In the genomic region with DNA sequence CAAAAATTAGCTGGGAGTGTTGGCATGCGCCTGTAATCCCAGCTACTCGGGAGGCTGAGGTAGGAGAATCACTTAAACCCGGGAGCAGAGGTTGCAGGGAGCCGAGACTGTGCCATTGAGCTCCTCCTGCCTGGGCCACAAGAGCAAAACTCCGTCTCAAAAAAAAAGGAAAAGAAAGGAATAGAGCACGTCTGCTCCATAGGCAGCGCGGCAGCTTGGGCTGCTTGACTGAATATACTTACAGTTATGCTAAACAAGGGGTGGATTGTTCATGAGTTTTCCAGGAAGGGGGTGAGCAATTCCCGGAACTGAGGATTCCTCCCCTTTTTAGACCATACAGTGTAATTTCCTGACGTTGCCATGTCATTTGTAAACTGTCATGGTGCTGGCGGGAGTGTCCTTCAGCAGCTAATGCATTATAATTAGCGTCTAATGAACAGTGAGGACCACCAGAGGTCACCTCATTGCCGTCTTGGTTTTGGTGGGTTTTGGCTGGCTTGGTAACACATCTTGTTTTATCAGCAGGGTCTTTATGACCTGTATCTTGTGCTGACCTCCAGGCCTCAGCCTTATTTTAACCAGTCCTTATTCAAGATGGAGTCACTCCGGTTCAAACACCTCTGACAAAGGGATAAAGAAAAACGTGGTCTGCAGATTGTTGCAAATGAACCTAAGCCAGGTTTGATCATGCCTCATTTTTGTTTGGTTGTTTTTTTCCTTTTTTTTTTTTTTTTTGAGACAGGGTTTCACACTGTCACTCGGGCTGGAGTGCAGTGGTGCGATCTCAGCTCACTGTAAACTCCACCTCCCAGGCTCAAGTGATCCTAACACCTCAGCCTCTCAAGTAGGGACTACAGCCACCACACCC, we compare ENCODE assay signal across 1 cellular context.
TF ChIP-seq lines count a peak whose summit lies in the region.

No MANE protein-coding gene starts in this region.

TF ChIP-seq in K562, 482 proteins besides CTCF, POLR2A, EP300 and RAD21 (continued from another document and continues in another):
- TF ChIP-seq, protein P1, sequence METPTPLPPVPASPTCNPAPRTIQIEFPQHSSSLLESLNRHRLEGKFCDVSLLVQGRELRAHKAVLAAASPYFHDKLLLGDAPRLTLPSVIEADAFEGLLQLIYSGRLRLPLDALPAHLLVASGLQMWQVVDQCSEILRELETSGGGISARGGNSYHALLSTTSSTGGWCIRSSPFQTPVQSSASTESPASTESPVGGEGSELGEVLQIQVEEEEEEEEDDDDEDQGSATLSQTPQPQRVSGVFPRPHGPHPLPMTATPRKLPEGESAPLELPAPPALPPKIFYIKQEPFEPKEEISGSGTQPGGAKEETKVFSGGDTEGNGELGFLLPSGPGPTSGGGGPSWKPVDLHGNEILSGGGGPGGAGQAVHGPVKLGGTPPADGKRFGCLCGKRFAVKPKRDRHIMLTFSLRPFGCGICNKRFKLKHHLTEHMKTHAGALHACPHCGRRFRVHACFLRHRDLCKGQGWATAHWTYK (CRISPR knock-in tag; IDR thresholded peaks at IDR 0.05), result peak; percentile 100
- no peak for TF ChIP-seq KDM4B (IDR thresholded peaks at IDR 0.05; ENCODE audit: borderline replicate concordance in 2 of 2, low read depth in 1 of 2)
- no peak for TF ChIP-seq CBX3 (IDR thresholded peaks at IDR 0.05; ENCODE audit: borderline replicate concordance in 1 of 2, low read length in 2 of 2)
- TF ChIP-seq ZNF311 (CRISPR knock-in tag; IDR thresholded peaks at IDR 0.05), result peak; percentile 100
- TF ChIP-seq IFI16 (CRISPR knock-in tag; IDR thresholded peaks at IDR 0.05), result peak; percentile 99
- peak; percentile 76; the same call in 1 of the 2 replicates for TF ChIP-seq LARP7 (IDR thresholded peaks at IDR 0.05)
- peak; percentile 94 for TF ChIP-seq CGGBP1 (CRISPR knock-in tag; IDR thresholded peaks at IDR 0.05)
- TF ChIP-seq DEAF1 (CRISPR knock-in tag; IDR thresholded peaks at IDR 0.05), result peak; percentile 92
- TF ChIP-seq ZEB2 (IDR thresholded peaks at IDR 0.05), result 0 out of 2 replicates have a peak, but pooled peaks have one; percentile 6
- peak in 1 of 2 experiments; percentile 78; a peak in 1 of 4 replicates for TF ChIP-seq TBL1XR1 (IDR thresholded peaks at IDR 0.05; ENCODE audit: low read length in 2 of 2)
- no peak for TF ChIP-seq SPI1 (IDR thresholded peaks at IDR 0.05; ENCODE audit: borderline replicate concordance, low read depth, low read length)
- TF ChIP-seq RBM25 (IDR thresholded peaks at IDR 0.05; ENCODE audit: low read depth, low read length, severe bottlenecking), result no peak
- no peak for TF ChIP-seq SRSF9 (IDR thresholded peaks at IDR 0.05; ENCODE audit: borderline replicate concordance, low read depth, low read length)
- TF ChIP-seq ZNF699 (CRISPR knock-in tag; IDR thresholded peaks at IDR 0.05; ENCODE audit: insufficient replicate concordance), result peak; percentile 97
- TF ChIP-seq XRCC4 (IDR thresholded peaks at IDR 0.05; ENCODE audit: extremely low read depth, insufficient read depth, insufficient read length), result no peak
- peak; percentile 68 for TF ChIP-seq TAF1 (IDR thresholded peaks at IDR 0.05; ENCODE audit: control insufficient read depth, extremely low read depth, insufficient read depth, low read length, severe bottlenecking)
- TF ChIP-seq TEAD2 (tag; IDR thresholded peaks at IDR 0.05), result peak; percentile 99
- no peak; the same call in 1 of the 2 replicates for TF ChIP-seq MAFK (IDR thresholded peaks at IDR 0.05; ENCODE audit: low read length)
- TF ChIP-seq CBX8 (IDR thresholded peaks at IDR 0.05; ENCODE audit: borderline replicate concordance, extremely low read depth, low read depth, low read length, poor library complexity, severe bottlenecking), result no peak
- peak; percentile 100 for TF ChIP-seq ZNF449 (CRISPR knock-in tag; IDR thresholded peaks at IDR 0.05)
- peak; percentile 67 for TF ChIP-seq NCOR1 (IDR thresholded peaks at IDR 0.05)
- TF ChIP-seq NONO (IDR thresholded peaks at IDR 0.05; ENCODE audit: low read depth in 2 of 2, low read length in 1 of 2), result 0 out of 4 replicates have a peak, but pooled peaks of 1 of the 2 experiments have one; percentile 49
- TF ChIP-seq PPARD (CRISPR knock-in tag; IDR thresholded peaks at IDR 0.05), result peak; percentile 99
- TF ChIP-seq, protein P2, sequence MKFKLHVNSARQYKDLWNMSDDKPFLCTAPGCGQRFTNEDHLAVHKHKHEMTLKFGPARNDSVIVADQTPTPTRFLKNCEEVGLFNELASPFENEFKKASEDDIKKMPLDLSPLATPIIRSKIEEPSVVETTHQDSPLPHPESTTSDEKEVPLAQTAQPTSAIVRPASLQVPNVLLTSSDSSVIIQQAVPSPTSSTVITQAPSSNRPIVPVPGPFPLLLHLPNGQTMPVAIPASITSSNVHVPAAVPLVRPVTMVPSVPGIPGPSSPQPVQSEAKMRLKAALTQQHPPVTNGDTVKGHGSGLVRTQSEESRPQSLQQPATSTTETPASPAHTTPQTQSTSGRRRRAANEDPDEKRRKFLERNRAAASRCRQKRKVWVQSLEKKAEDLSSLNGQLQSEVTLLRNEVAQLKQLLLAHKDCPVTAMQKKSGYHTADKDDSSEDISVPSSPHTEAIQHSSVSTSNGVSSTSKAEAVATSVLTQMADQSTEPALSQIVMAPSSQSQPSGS (CRISPR knock-in tag; IDR thresholded peaks at IDR 0.05), result no peak
- TF ChIP-seq BHLHE40 (IDR thresholded peaks at IDR 0.05; ENCODE audit: low read length), result no peak; the same call in 1 of the 2 replicates
- TF ChIP-seq TRIM25 (IDR thresholded peaks at IDR 0.05; ENCODE audit: borderline replicate concordance), result no peak
- TF ChIP-seq MNT (conservative IDR thresholded peaks at IDR 0.05), result peak; percentile 64 to 81
- no peak for TF ChIP-seq ZSCAN29 (IDR thresholded peaks at IDR 0.05)
- TF ChIP-seq BMI1 (IDR thresholded peaks at IDR 0.05; ENCODE audit: low read length), result no peak
- peak; percentile 98 for TF ChIP-seq HOXB6 (CRISPR knock-in tag; IDR thresholded peaks at IDR 0.05; ENCODE audit: borderline replicate concordance)
- TF ChIP-seq NR3C1 (CRISPR knock-in tag; IDR thresholded peaks at IDR 0.05), result no peak
- no peak for TF ChIP-seq PRMT5 (CRISPR knock-in tag; IDR thresholded peaks at IDR 0.05)
- no peak for TF ChIP-seq NR1H2 (CRISPR knock-in tag; IDR thresholded peaks at IDR 0.05)
- TF ChIP-seq ZNF124 (CRISPR knock-in tag; IDR thresholded peaks at IDR 0.05), result no peak
- 0 out of 2 replicates have a peak, but pooled peaks have one; percentile 18 for TF ChIP-seq CREB1 (IDR thresholded peaks at IDR 0.05)
- 0 out of 2 replicates have a peak, but pooled peaks have one; percentile 31 for TF ChIP-seq CREB1 (CRISPR knock-in tag; IDR thresholded peaks at IDR 0.05)
- TF ChIP-seq ZFPM2 (CRISPR knock-in tag; IDR thresholded peaks at IDR 0.05), result peak; percentile 99
- TF ChIP-seq ELK1 (CRISPR knock-in tag; IDR thresholded peaks at IDR 0.05), result no peak
- peak; percentile 99 for TF ChIP-seq ZNF561 (CRISPR knock-in tag; conservative IDR thresholded peaks at IDR 0.05)
- TF ChIP-seq L3MBTL2 (IDR thresholded peaks at IDR 0.05), result peak; percentile 55
- peak; percentile 99 for TF ChIP-seq ZNF445 (CRISPR knock-in tag; IDR thresholded peaks at IDR 0.05; ENCODE audit: low read depth)
- peak; percentile 97 for TF ChIP-seq ZSCAN32 (CRISPR knock-in tag; IDR thresholded peaks at IDR 0.05)
- TF ChIP-seq RCOR1 (IDR thresholded peaks at IDR 0.05; ENCODE audit: borderline replicate concordance in 1 of 2, low read depth in 2 of 2, low read length in 2 of 2), result peak in 1 of 2 experiments; percentile 60; a peak in 2 of 4 replicates
- peak; percentile 77 for TF ChIP-seq GATAD2B (IDR thresholded peaks at IDR 0.05; ENCODE audit: borderline replicate concordance)
- TF ChIP-seq ZNF785 (CRISPR knock-in tag; IDR thresholded peaks at IDR 0.05), result peak; percentile 95
- TF ChIP-seq, protein P3, sequence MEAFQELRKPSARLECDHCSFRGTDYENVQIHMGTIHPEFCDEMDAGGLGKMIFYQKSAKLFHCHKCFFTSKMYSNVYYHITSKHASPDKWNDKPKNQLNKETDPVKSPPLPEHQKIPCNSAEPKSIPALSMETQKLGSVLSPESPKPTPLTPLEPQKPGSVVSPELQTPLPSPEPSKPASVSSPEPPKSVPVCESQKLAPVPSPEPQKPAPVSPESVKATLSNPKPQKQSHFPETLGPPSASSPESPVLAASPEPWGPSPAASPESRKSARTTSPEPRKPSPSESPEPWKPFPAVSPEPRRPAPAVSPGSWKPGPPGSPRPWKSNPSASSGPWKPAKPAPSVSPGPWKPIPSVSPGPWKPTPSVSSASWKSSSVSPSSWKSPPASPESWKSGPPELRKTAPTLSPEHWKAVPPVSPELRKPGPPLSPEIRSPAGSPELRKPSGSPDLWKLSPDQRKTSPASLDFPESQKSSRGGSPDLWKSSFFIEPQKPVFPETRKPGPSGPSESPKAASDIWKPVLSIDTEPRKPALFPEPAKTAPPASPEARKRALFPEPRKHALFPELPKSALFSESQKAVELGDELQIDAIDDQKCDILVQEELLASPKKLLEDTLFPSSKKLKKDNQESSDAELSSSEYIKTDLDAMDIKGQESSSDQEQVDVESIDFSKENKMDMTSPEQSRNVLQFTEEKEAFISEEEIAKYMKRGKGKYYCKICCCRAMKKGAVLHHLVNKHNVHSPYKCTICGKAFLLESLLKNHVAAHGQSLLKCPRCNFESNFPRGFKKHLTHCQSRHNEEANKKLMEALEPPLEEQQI (IDR thresholded peaks at IDR 0.05), result no peak
- no peak; the same call in 1 of the 2 replicates for TF ChIP-seq JUNB (CRISPR knock-in tag; conservative IDR thresholded peaks at IDR 0.05)
- no peak for TF ChIP-seq U2AF1 (optimal IDR thresholded peaks at IDR 0.05; ENCODE audit: low read depth, low read length)
- TF ChIP-seq ZFX (CRISPR knock-in tag; IDR thresholded peaks at IDR 0.05), result no peak
